ENCODE assay signal across 17 cellular contexts in the genomic region with DNA sequence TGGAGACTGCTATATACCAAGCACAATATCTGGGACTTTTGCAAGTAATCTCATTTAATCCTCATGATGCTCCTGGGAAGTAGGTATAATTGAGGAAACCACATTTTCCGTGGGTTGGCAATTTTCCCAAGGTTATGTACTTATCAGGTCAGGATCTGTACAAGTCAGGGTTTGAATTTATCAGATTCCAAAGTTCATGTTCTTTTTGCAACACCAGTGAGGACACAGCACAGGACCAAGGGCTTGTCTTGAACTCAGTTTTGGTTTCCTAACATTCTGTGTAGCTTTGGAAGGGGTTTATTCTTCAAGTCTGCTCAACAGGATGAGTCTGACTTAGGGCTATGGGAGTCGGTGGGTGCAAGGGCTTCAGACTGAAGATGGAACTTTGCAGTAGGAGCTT. TPM values are rescaled to one million over a fixed set of nuclear protein-coding genes. Genes with fewer than 3 reads are reported as not detected.
"Had no signal": no experiment of that assay in that cellular context is flagged by ENCODE, and none has a peak within 500 bp of the region (broad histone marks: within the 10 kb centered on the region; RNA-seq: fewer than 3 reads in every experiment).

No MANE protein-coding gene starts in this region.

- H3K9me3 Mint-ChIP-seq: naive thymus-derived CD8-positive, alpha-beta T cell; type B pancreatic cell had no signal

- H3K4me3 Mint-ChIP-seq: naive thymus-derived CD8-positive, alpha-beta T cell; type B pancreatic cell had no signal

- ATAC-seq: foreskin keratinocyte; left ventricle myocardium superior; naive thymus-derived CD8-positive, alpha-beta T cell had no signal

- H3K36me3 Mint-ChIP-seq: naive thymus-derived CD8-positive, alpha-beta T cell; type B pancreatic cell had no signal

- H3K4me3 ChIP-seq: sigmoid colon, skin epidermis had no signal

- H3K27ac Mint-ChIP-seq: naive thymus-derived CD8-positive, alpha-beta T cell; type B pancreatic cell had no signal

- H3K9me3 ChIP-seq: neutrophil, sigmoid colon had no signal

- H3K27me3 ChIP-seq: neutrophil, sigmoid colon had no signal

- H3K27ac ChIP-seq: foreskin keratinocyte, neutrophil, skin epidermis had no signal

- H3K4me1 ChIP-seq: foreskin keratinocyte had no signal

- H3K36me3 ChIP-seq: neutrophil, sigmoid colon had no signal

- DNase-seq: dermis blood vessel endothelial cell; erythroblast; foreskin keratinocyte; head of caudate nucleus; hippocampal formation; left ventricle myocardium superior; naive thymus-derived CD8-positive, alpha-beta T cell; posterior cingulate gyrus; sigmoid colon; stimulated activated CD4-positive, alpha-beta T cell treated with anti-CD3 and anti-CD28 coated beads, Interleukin-12 subunit alpha, Interleukin-12 subunit beta, amount 100 ng/mL, for 4 hours; stimulated activated naive CD4-positive, alpha-beta T cell treated with Interleukin-2 at 50 U/mL for 16 hours had no signal

RNA-seq across cellular contexts. Expression of a gene that starts 30.4 kb away (rescaled TPM):
- total RNA-seq: dermis blood vessel endothelial cell, lung microvascular endothelial cell, osteocyte, pulmonary artery endothelial cell had no signal
- polyA plus RNA-seq: foreskin keratinocyte; naive thymus-derived CD8-positive, alpha-beta T cell had no signal
